In the genomic region with DNA sequence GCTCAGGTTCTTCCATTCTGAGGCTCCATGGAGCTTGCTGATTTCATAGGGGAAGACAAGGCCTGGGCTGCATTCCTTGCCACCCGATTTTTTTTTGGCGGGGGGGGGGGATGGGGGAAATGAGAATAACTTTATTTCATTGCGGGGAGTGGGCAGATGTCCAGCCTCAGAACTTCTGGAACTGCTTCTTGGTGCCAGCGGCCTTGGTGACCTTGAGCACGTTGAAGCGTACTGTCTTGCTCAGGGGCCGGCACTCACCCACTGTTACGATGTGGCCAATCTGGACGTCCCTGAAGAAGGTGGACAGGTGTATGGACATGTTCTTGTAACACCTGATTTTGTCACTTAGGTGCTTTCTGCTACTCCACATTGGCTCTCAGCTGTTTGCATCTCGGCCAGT, we compare ENCODE assay signal across 21 cellular contexts. TPM values are rescaled to one million over a fixed set of nuclear protein-coding genes. Genes with fewer than 3 reads are reported as not detected.
"Had no signal": no experiment of that assay in that cellular context is flagged by ENCODE, and none has a peak within 500 bp of the region (broad histone marks: within the 10 kb centered on the region; RNA-seq: fewer than 3 reads in every experiment).

No MANE protein-coding gene starts in this region.

- H3K27me3 ChIP-seq: cardiac muscle cell, gastroesophageal sphincter, neutrophil, stomach, thyroid gland, vagina had no signal

- ATAC-seq: gastroesophageal sphincter; naive thymus-derived CD4-positive, alpha-beta T cell had no signal

- H3K9me3 Mint-ChIP-seq: activated CD4-positive, alpha-beta T cell treated with anti-CD3 and anti-CD28 coated beads, Interleukin-2, amount 10 ng/mL, durations not matched to agents 7 days and 5 days; naive thymus-derived CD4-positive, alpha-beta T cell had no signal

- H3K9ac ChIP-seq: SK-N-SH had no signal

- H3K4me3 Mint-ChIP-seq: activated CD4-positive, alpha-beta T cell treated with anti-CD3 and anti-CD28 coated beads, Interleukin-2, amount 10 ng/mL, durations not matched to agents 7 days and 5 days; activated naive CD8-positive, alpha-beta T cell; naive thymus-derived CD4-positive, alpha-beta T cell had no signal

- H3K36me3 Mint-ChIP-seq: activated naive CD8-positive, alpha-beta T cell had no signal

- H3K27ac ChIP-seq: cardiac muscle cell, neutrophil, prostate gland, vagina had no signal

- H3K9me3 ChIP-seq: gastroesophageal sphincter, neutrophil, prostate gland, SK-N-SH, stomach, thyroid gland, vagina had no signal

- H3K27ac Mint-ChIP-seq: activated CD4-positive, alpha-beta T cell treated with anti-CD3 and anti-CD28 coated beads, Interleukin-2, amount 10 ng/mL, durations not matched to agents 7 days and 5 days; activated naive CD8-positive, alpha-beta T cell had no signal

- H3K4me2 ChIP-seq: SK-N-SH had no signal

- H3K27me3 Mint-ChIP-seq: activated CD4-positive, alpha-beta T cell treated with anti-CD3 and anti-CD28 coated beads, Interleukin-2, amount 10 ng/mL, durations not matched to agents 7 days and 5 days; activated naive CD8-positive, alpha-beta T cell; naive thymus-derived CD4-positive, alpha-beta T cell had no signal

- H3K4me3 ChIP-seq: cardiac muscle cell, gastroesophageal sphincter, lung, prostate gland, stomach, thyroid gland, vagina had no signal

- DNase-seq: activated CD4-positive, alpha-beta T cell treated with anti-CD3 and anti-CD28 coated beads, Interleukin-2, amount 10 ng/mL, durations not matched to agents 7 days and 5 days; activated CD8-positive, alpha-beta memory T cell treated with anti-CD3 and anti-CD28 coated beads for 24 hours; activated effector memory CD4-positive, alpha-beta T cell treated with Interleukin-2 at 50 U/mL for 16 hours; anterior cingulate cortex; hippocampal formation; kidney glomerular epithelial cell; naive thymus-derived CD4-positive, alpha-beta T cell; SK-N-SH; stimulated activated CD4-positive, alpha-beta T cell treated with anti-CD3 and anti-CD28 coated beads, Interleukin-15, amount 100 ng/mL, for 24 hours; stimulated activated CD4-positive, alpha-beta T cell treated with anti-CD3 and anti-CD28 coated beads, Interleukin-4, amount 100 ng/mL, for 24 hours; stomach; T-helper 1 cell; thyroid gland had no signal

- H3K36me3 ChIP-seq: neutrophil, prostate gland, thyroid gland, vagina had no signal

RNA-seq across cellular contexts. Expression of a gene that starts 28.9 kb away (rescaled TPM):
- total RNA-seq: mononuclear cell, stomach, vagina had no signal
- polyA plus RNA-seq: naive thymus-derived CD4-positive, alpha-beta T cell had no signal
